15 cellular contexts compared by ENCODE assay signal in genomic region chr4:9944431-9945425, GRCh38.
"Had no signal": no experiment of that assay in that cellular context is flagged by ENCODE, and none has a peak within 500 bp of the region (broad histone marks: within the 10 kb centered on the region; RNA-seq: fewer than 3 reads in every experiment).

No MANE protein-coding gene starts in this region.

- DNase-seq: activated CD4-positive, alpha-beta T cell treated with anti-CD3 and anti-CD28 coated beads, Interleukin-2, amount 10 ng/mL, durations not matched to agents 7 days and 5 days; activated CD4-positive, CD25-positive, alpha-beta regulatory T cell; activated gamma-delta T cell treated with Interleukin-2 at 50 U/mL for 16 hours; activated naive CD8-positive, alpha-beta T cell treated with anti-CD3 and anti-CD28 coated beads for 36 hours; activated T-cell treated with anti-CD3 and anti-CD28 coated beads, Interleukin-2, amount 50 U/mL, for 4 hours; foreskin melanocyte; heart left ventricle; right cardiac atrium; stimulated activated CD4-positive, alpha-beta T cell treated with anti-CD3 and anti-CD28 coated beads, Interleukin-2, amount 100 ng/mL, for 24 hours; stimulated activated naive CD4-positive, alpha-beta T cell; substantia nigra; T-helper 2 cell had no signal

- H3K9me3 Mint-ChIP-seq: activated CD4-positive, alpha-beta T cell treated with anti-CD3 and anti-CD28 coated beads, Interleukin-2, amount 10 ng/mL, durations not matched to agents 7 days and 5 days; activated naive CD8-positive, alpha-beta T cell treated with anti-CD3 and anti-CD28 coated beads for 36 hours; activated T-cell treated with anti-CD3 and anti-CD28 coated beads, Interleukin-2, amount 50 U/mL, for 4 hours had no signal

- H3K27ac ChIP-seq: breast epithelium, heart left ventricle, neutrophil, upper lobe of left lung had no signal

- H3K36me3 Mint-ChIP-seq: activated naive CD8-positive, alpha-beta T cell treated with anti-CD3 and anti-CD28 coated beads for 36 hours had no signal

- H3K4me3 Mint-ChIP-seq: activated CD4-positive, alpha-beta T cell treated with anti-CD3 and anti-CD28 coated beads, Interleukin-2, amount 10 ng/mL, durations not matched to agents 7 days and 5 days; activated naive CD8-positive, alpha-beta T cell treated with anti-CD3 and anti-CD28 coated beads for 36 hours; activated T-cell treated with anti-CD3 and anti-CD28 coated beads, Interleukin-2, amount 50 U/mL, for 4 hours had no signal

- ATAC-seq: activated T-cell treated with anti-CD3 and anti-CD28 coated beads, Interleukin-2, amount 50 U/mL, for 4 hours; heart left ventricle; right cardiac atrium had no signal

- H3K4me1 Mint-ChIP-seq: activated CD4-positive, alpha-beta T cell treated with anti-CD3 and anti-CD28 coated beads, Interleukin-2, amount 10 ng/mL, durations not matched to agents 7 days and 5 days; activated naive CD8-positive, alpha-beta T cell treated with anti-CD3 and anti-CD28 coated beads for 36 hours had no signal

- H3K27ac Mint-ChIP-seq: activated CD4-positive, alpha-beta T cell treated with anti-CD3 and anti-CD28 coated beads, Interleukin-2, amount 10 ng/mL, durations not matched to agents 7 days and 5 days; activated naive CD8-positive, alpha-beta T cell treated with anti-CD3 and anti-CD28 coated beads for 36 hours had no signal

- H3K27me3 Mint-ChIP-seq: activated CD4-positive, alpha-beta T cell treated with anti-CD3 and anti-CD28 coated beads, Interleukin-2, amount 10 ng/mL, durations not matched to agents 7 days and 5 days; activated naive CD8-positive, alpha-beta T cell treated with anti-CD3 and anti-CD28 coated beads for 36 hours had no signal
